35 cellular contexts compared by ENCODE assay signal in the genomic region with DNA sequence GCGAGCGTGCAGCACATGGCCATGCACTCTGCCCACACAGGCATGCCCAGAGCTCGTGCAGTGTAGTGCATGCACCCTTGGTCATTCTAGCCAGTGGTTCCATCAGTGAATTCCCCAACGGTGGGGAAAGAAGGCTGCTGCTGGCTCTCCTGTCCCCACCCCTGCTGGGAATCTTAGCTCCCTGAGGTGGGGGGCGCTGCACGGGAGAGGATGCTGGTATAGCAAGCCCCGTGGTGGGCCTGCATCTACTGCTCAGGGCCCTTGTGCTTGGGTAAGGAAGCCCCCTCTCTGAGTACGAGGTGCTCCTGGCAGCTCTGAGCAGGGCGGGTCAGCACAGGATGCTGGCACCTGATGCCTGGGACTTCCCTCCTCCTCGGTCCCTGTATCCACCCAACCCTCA. TPM values are rescaled to one million over a fixed set of nuclear protein-coding genes. Genes with fewer than 3 reads are reported as not detected.
"Had no signal": no experiment of that assay in that cellular context is flagged by ENCODE, and none has a peak within 500 bp of the region (broad histone marks: within the 10 kb centered on the region; RNA-seq: fewer than 3 reads in every experiment).

No MANE protein-coding gene starts in this region.

- H3K27me3 ChIP-seq: body of pancreas, esophagus squamous epithelium, gastroesophageal sphincter had no signal

- H3K4me1 Mint-ChIP-seq: activated B cell treated with CpG ODN at 0.5 μM for 24 hours; activated CD4-positive, alpha-beta T cell treated with anti-CD3 and anti-CD28 coated beads for 36 hours had no signal

- ATAC-seq: activated T-cell treated with anti-CD3 and anti-CD28 coated beads, Interleukin-2, amount 50 U/mL, for 72 hours; body of pancreas; effector memory CD8-positive, alpha-beta T cell; gastroesophageal sphincter; T-helper 17 cell had no signal

- H3K4me3 ChIP-seq: body of pancreas, esophagus squamous epithelium, gastroesophageal sphincter had no signal

- DNase-seq: activated B cell treated with CpG ODN at 0.5 μM for 24 hours; activated CD4-positive, alpha-beta memory T cell treated with anti-CD3 and anti-CD28 coated beads for 36 hours; activated CD4-positive, alpha-beta T cell treated with anti-CD3 and anti-CD28 coated beads for 36 hours; activated CD4-positive, alpha-beta T cell treated with anti-CD3 and anti-CD28 coated beads, Interleukin-2, amount 10 ng/mL, durations not matched to agents 24 days and 14 days; activated CD4-positive, CD25-positive, alpha-beta regulatory T cell treated with anti-CD3 and anti-CD28 coated beads, Interleukin-2, amount 50 U/mL, for 72 hours; activated CD8-positive, alpha-beta memory T cell treated with anti-CD3 and anti-CD28 coated beads, Interleukin-2, amount 50 U/mL, for 48 hours; activated gamma-delta T cell treated with Interleukin-2 at 50 U/mL for 16 hours; activated naive CD4-positive, alpha-beta T cell treated with anti-CD3 and anti-CD28 coated beads, Interleukin-2, amount 50 U/mL, for 16 hours; activated naive CD4-positive, alpha-beta T cell treated with Interleukin-2 at 50 U/mL for 16 hours; activated T-cell treated with anti-CD3 and anti-CD28 coated beads for 4 hours; activated T-cell treated with anti-CD3 and anti-CD28 coated beads, Interleukin-2, amount 50 U/mL, for 24 hours; activated T-cell treated with anti-CD3 and anti-CD28 coated beads, Interleukin-2, amount 50 U/mL, for 72 hours; amniotic stem cell; anterior cingulate cortex; body of pancreas; caudate nucleus; cortex of kidney; dermis blood vessel endothelial cell; effector CD4-positive, alpha-beta T cell; effector memory CD8-positive, alpha-beta T cell; esophagus squamous epithelium; foreskin melanocyte; head of caudate nucleus; T-helper 1 cell; T-helper 17 cell; T1000; WERI-Rb-1 had no signal

- H3K4me1 ChIP-seq: body of pancreas, gastroesophageal sphincter had no signal

- H3K27ac ChIP-seq: body of pancreas, epithelial cell of prostate, esophagus squamous epithelium, gastroesophageal sphincter, WERI-Rb-1 had no signal

- H3K9me3 ChIP-seq: body of pancreas, esophagus squamous epithelium, gastroesophageal sphincter had no signal

- H3K4me3 Mint-ChIP-seq: activated B cell treated with CpG ODN at 0.5 μM for 24 hours; activated CD4-positive, alpha-beta memory T cell treated with anti-CD3 and anti-CD28 coated beads for 36 hours; activated CD4-positive, alpha-beta T cell treated with anti-CD3 and anti-CD28 coated beads for 36 hours; activated CD4-positive, alpha-beta T cell treated with anti-CD3 and anti-CD28 coated beads, Interleukin-2, amount 10 ng/mL, durations not matched to agents 24 days and 14 days; activated naive CD8-positive, alpha-beta T cell; activated T-cell treated with anti-CD3 and anti-CD28 coated beads, Interleukin-2, amount 50 U/mL, for 24 hours; activated T-cell treated with anti-CD3 and anti-CD28 coated beads, Interleukin-2, amount 50 U/mL, for 72 hours; effector memory CD8-positive, alpha-beta T cell; T-helper 17 cell; T-helper 2 cell treated with Interferon-gamma antibody and Interleukin-4, amounts not matched to agents 5 μg/mL and 100 μg/mL, for 36 hours had no signal

- H3K27me3 Mint-ChIP-seq: activated B cell treated with CpG ODN at 0.5 μM for 24 hours; activated CD4-positive, alpha-beta memory T cell treated with anti-CD3 and anti-CD28 coated beads for 36 hours; activated CD4-positive, alpha-beta T cell treated with anti-CD3 and anti-CD28 coated beads for 36 hours; activated CD4-positive, alpha-beta T cell treated with anti-CD3 and anti-CD28 coated beads, Interleukin-2, amount 10 ng/mL, durations not matched to agents 24 days and 14 days; activated naive CD8-positive, alpha-beta T cell; activated T-cell treated with anti-CD3 and anti-CD28 coated beads, Interleukin-2, amount 50 U/mL, for 24 hours; effector memory CD8-positive, alpha-beta T cell; T-helper 17 cell had no signal

- H3K9me3 Mint-ChIP-seq: activated B cell treated with CpG ODN at 0.5 μM for 24 hours; activated CD4-positive, alpha-beta memory T cell treated with anti-CD3 and anti-CD28 coated beads for 36 hours; activated CD4-positive, alpha-beta T cell treated with anti-CD3 and anti-CD28 coated beads, Interleukin-2, amount 10 ng/mL, durations not matched to agents 24 days and 14 days; activated T-cell treated with anti-CD3 and anti-CD28 coated beads, Interleukin-2, amount 50 U/mL, for 24 hours; activated T-cell treated with anti-CD3 and anti-CD28 coated beads, Interleukin-2, amount 50 U/mL, for 72 hours; effector memory CD8-positive, alpha-beta T cell; T-helper 2 cell treated with Interferon-gamma antibody and Interleukin-4, amounts not matched to agents 5 μg/mL and 100 μg/mL, for 36 hours had no signal

- H3K27ac Mint-ChIP-seq: activated B cell treated with CpG ODN at 0.5 μM for 24 hours; activated CD4-positive, alpha-beta memory T cell treated with anti-CD3 and anti-CD28 coated beads for 36 hours; activated CD4-positive, alpha-beta T cell treated with anti-CD3 and anti-CD28 coated beads for 36 hours; activated CD4-positive, alpha-beta T cell treated with anti-CD3 and anti-CD28 coated beads, Interleukin-2, amount 10 ng/mL, durations not matched to agents 24 days and 14 days; activated naive CD8-positive, alpha-beta T cell; activated T-cell treated with anti-CD3 and anti-CD28 coated beads, Interleukin-2, amount 50 U/mL, for 24 hours; activated T-cell treated with anti-CD3 and anti-CD28 coated beads, Interleukin-2, amount 50 U/mL, for 72 hours; T-helper 17 cell; T-helper 2 cell treated with Interferon-gamma antibody and Interleukin-4, amounts not matched to agents 5 μg/mL and 100 μg/mL, for 36 hours had no signal

RNA-seq across cellular contexts. Expression of gene BAIAP2L2, which starts 18.5 kb away (rescaled TPM):
- total RNA-seq: dermis blood vessel endothelial cell had no signal

RNA-seq across cellular contexts. Expression of gene SLC16A8, which starts 45.0 kb away (rescaled TPM):
- total RNA-seq: activated B cell treated with CpG ODN at 0.5 μM for 24 hours; activated CD4-positive, alpha-beta T cell treated with anti-CD3 and anti-CD28 coated beads for 36 hours; activated CD4-positive, alpha-beta T cell treated with anti-CD3 and anti-CD28 coated beads, Interleukin-2, amount 10 ng/mL, durations not matched to agents 24 days and 14 days; activated T-cell treated with anti-CD3 and anti-CD28 coated beads, Interleukin-2, amount 50 U/mL, for 72 hours; body of pancreas; dermis blood vessel endothelial cell; endothelial cell of umbilical vein; esophagus squamous epithelium; fibroblast of villous mesenchyme; gastroesophageal sphincter; glomerular endothelial cell; T-helper 17 cell had no signal
- polyA plus RNA-seq: fibroblast of lung had no signal
